In genomic region chr1:38489844-38490270, GRCh38 we compare ENCODE assay signal across 8 cellular contexts.
DNase-seq lines count a peak whose midpoint lies in the region; ATAC-seq and TF ChIP-seq lines count a peak whose summit lies in the region.

No MANE protein-coding gene starts in this region.

- H3K36me3 Mint-ChIP-seq in activated T-cell treated with anti-CD3 and anti-CD28 coated beads, Interleukin-2, amount 50 U/mL, for 72 hours (ENCODE audit: insufficient read depth in 2 of 2) = no peaks in the 10 kb centered on the region

- DNase-seq in cardiac muscle cell (ENCODE audit: low read depth in 1 of 2, low spot score in 1 of 2) (peak; percentile 19 to 43), left ventricle myocardium superior (no peak), NCI-H748 treated with DMSO at 0.1 percent for 48 hours (lab: John Stamatoyannopoulos, UW) (peak; percentile 8), iPS-NIHi7 (ENCODE audit: extremely low spot score) (peak; percentile 97)
- peak; percentile 59 to 61 for DNase-seq in activated T-cell treated with anti-CD3 and anti-CD28 coated beads, Interleukin-2, amount 50 U/mL, for 72 hours
- DNase-seq in stimulated activated CD8-positive, alpha-beta memory T cell treated with anti-CD3 and anti-CD28 coated beads, Interleukin-15, amount 100 ng/mL, for 24 hours (ENCODE audit: low read depth) = peak; percentile 21

- no peaks in the 10 kb centered on the region for H3K9me3 Mint-ChIP-seq in activated T-cell treated with anti-CD3 and anti-CD28 coated beads, Interleukin-2, amount 50 U/mL, for 72 hours

- no peaks in the 10 kb centered on the region for H3K9me3 ChIP-seq in cardiac muscle cell (ENCODE audit: low read depth)

- peaks cover 5% of the 10 kb centered on the region for H3K27me3 ChIP-seq in cardiac muscle cell

- H3K4me1 Mint-ChIP-seq in activated T-cell treated with anti-CD3 and anti-CD28 coated beads, Interleukin-2, amount 50 U/mL, for 72 hours (ENCODE audit: low read depth) = no peaks in the 10 kb centered on the region

- no peak overlapping the region for H3K27ac ChIP-seq in cardiac muscle cell

- ATAC-seq in left ventricle myocardium superior (no peak), GM21737 (IDR thresholded peaks at IDR 0.05; ENCODE audit: unreplicated experiment) (no peak), GM18907 (IDR thresholded peaks at IDR 0.05; ENCODE audit: unreplicated experiment) (no peak)
- ATAC-seq in activated T-cell treated with anti-CD3 and anti-CD28 coated beads, Interleukin-2, amount 50 U/mL, for 72 hours (replicated peaks in 1 of 2) = peak; percentile 57 to 61

- no peaks in the 10 kb centered on the region for H3K4me1 ChIP-seq in cardiac muscle cell (ENCODE audit: low read depth)

- peaks cover 16% of the 10 kb centered on the region for H3K27me3 Mint-ChIP-seq in activated T-cell treated with anti-CD3 and anti-CD28 coated beads, Interleukin-2, amount 50 U/mL, for 72 hours (ENCODE audit: low read depth)

- intact Hi-C loops in left ventricle myocardium superior (cut with micrococcal nuclease) = no loop called here

- H3K4me3 ChIP-seq in cardiac muscle cell = no peak overlapping the region

- H3K27ac Mint-ChIP-seq in activated T-cell treated with anti-CD3 and anti-CD28 coated beads, Interleukin-2, amount 50 U/mL, for 72 hours = no peak overlapping the region

- no peak overlapping the region for H3K4me3 Mint-ChIP-seq in activated T-cell treated with anti-CD3 and anti-CD28 coated beads, Interleukin-2, amount 50 U/mL, for 72 hours

- H3K36me3 ChIP-seq in cardiac muscle cell = no peaks in the 10 kb centered on the region

- peak; percentile 55 for TF ChIP-seq CTCF in cardiac muscle cell (IDR thresholded peaks at IDR 0.05; ENCODE audit: low read depth, low read length)

Comparison
In these comparisons a context has a peak if more than half of its experiments do, and no peak if none do; other contexts are left out.
1. ATAC-seq: peak in activated T-cell treated with anti-CD3 and anti-CD28 coated beads, Interleukin-2, amount 50 U/mL, for 72 hours (2 of 2); none in left ventricle myocardium superior (single experiment), GM21737 (single experiment) and GM18907 (single experiment).